1 cellular context compared by ENCODE assay signal in genomic region chr1:207319207-207319606, GRCh38.
TF ChIP-seq lines count a peak whose summit lies in the region.

No MANE protein-coding gene starts in this region.

TF ChIP-seq in K562, 482 proteins besides CTCF, POLR2A, EP300 and RAD21:
- TF ChIP-seq CBFA2T3 (IDR thresholded peaks at IDR 0.05) (peak; percentile 24; the same call in 1 of the 2 replicates), NCOR1 (IDR thresholded peaks at IDR 0.05) (peak; percentile 28), MEIS2 (IDR thresholded peaks at IDR 0.05; ENCODE audit: partially characterized antibody) (no peak)
- TF ChIP-seq, protein P1, sequence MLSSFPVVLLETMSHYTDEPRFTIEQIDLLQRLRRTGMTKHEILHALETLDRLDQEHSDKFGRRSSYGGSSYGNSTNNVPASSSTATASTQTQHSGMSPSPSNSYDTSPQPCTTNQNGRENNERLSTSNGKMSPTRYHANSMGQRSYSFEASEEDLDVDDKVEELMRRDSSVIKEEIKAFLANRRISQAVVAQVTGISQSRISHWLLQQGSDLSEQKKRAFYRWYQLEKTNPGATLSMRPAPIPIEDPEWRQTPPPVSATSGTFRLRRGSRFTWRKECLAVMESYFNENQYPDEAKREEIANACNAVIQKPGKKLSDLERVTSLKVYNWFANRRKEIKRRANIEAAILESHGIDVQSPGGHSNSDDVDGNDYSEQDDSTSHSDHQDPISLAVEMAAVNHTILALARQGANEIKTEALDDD (IDR thresholded peaks at IDR 0.05): peak; percentile 72
